Comparison of ENCODE assay signal across 30 cellular contexts in the genomic region with DNA sequence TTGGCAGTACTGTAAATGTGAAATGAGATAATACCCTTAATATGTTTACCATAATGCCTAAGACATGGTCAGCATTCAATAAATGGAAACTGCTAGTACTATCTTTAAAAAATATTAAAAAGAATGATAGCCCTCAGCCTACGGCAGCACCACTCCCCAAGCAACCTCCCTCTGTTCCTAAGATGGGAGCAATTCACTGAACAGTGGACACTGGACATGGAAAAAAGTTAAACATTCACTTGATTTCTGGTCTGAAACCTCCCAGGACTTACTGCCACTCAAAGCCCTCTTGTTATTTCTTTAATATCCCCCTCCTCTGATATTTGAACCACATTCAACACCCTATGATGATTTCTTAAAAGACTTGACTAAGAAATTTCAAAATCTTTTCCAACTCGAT. TPM values are rescaled to one million over a fixed set of nuclear protein-coding genes. Genes with fewer than 3 reads are reported as not detected.
"Had no signal": no experiment of that assay in that cellular context is flagged by ENCODE, and none has a peak within 500 bp of the region (broad histone marks: within the 10 kb centered on the region; RNA-seq: fewer than 3 reads in every experiment).

No MANE protein-coding gene starts in this region.

- H3K27ac Mint-ChIP-seq: natural killer cell treated with Interleukin-12 subunit alpha and Interleukin-12 subunit beta and Interleukin-15 and Interleukin-18, amount 100 ng/mL, for 72 hours; stimulated activated effector memory CD8-positive, alpha-beta T cell treated with anti-CD3 and anti-CD28 coated beads, Interleukin-12 subunit alpha, Interleukin-12 subunit beta, amount 100 ng/mL, for 72 hours; stimulated activated naive CD8-positive, alpha-beta T cell treated with anti-CD3 and anti-CD28 coated beads, Interleukin-15, Interleukin-2, amounts not matched to agents 100 ng/mL and 50 ng/mL, for 24 hours; type B pancreatic cell had no signal

- H3K27me3 ChIP-seq: left lung, ovary, sigmoid colon, spleen, tibial nerve, uterus had no signal

- H3K4me3 ChIP-seq: left lung, lung, mucosa of descending colon, ovary, prostate gland, sigmoid colon, spleen, tibial nerve, uterus had no signal

- DNase-seq: hippocampal formation; kidney glomerular epithelial cell; left cardiac atrium; left lung; midbrain; mucosa of descending colon; naive thymus-derived CD4-positive, alpha-beta T cell; ovary; retina; right cardiac atrium; sigmoid colon; small intestine; spleen; stimulated activated CD4-positive, alpha-beta T cell treated with anti-CD3 and anti-CD28 coated beads, Interleukin-4, amount 100 ng/mL, for 24 hours; stimulated activated naive CD4-positive, alpha-beta T cell; substantia nigra; uterus had no signal

- H3K9me3 ChIP-seq: left lung, mucosa of descending colon, ovary, prostate gland, sigmoid colon, spleen, tibial nerve, uterus had no signal

- H3K4me3 Mint-ChIP-seq: naive thymus-derived CD4-positive, alpha-beta T cell; natural killer cell treated with Interleukin-12 subunit alpha and Interleukin-12 subunit beta and Interleukin-15 and Interleukin-18, amount 100 ng/mL, for 72 hours; stimulated activated effector memory CD8-positive, alpha-beta T cell treated with anti-CD3 and anti-CD28 coated beads, Interleukin-12 subunit alpha, Interleukin-12 subunit beta, amount 100 ng/mL, for 72 hours; stimulated activated naive CD8-positive, alpha-beta T cell treated with anti-CD3 and anti-CD28 coated beads, Interleukin-15, Interleukin-2, amounts not matched to agents 100 ng/mL and 50 ng/mL, for 24 hours; type B pancreatic cell had no signal

- ATAC-seq: left cardiac atrium; left lung; mucosa of descending colon; naive thymus-derived CD4-positive, alpha-beta T cell; natural killer cell treated with Interleukin-12 subunit alpha and Interleukin-12 subunit beta and Interleukin-15 and Interleukin-18, amount 100 ng/mL, for 72 hours; right cardiac atrium; stimulated activated effector memory CD8-positive, alpha-beta T cell treated with anti-CD3 and anti-CD28 coated beads, Interleukin-12 subunit alpha, Interleukin-12 subunit beta, amount 100 ng/mL, for 72 hours had no signal

- H3K36me3 ChIP-seq: ovary, uterus had no signal

- H3K27ac ChIP-seq: left lung, ovary, prostate gland, sigmoid colon, spleen, tibial nerve, uterus had no signal

- H3K4me1 Mint-ChIP-seq: stimulated activated effector memory CD8-positive, alpha-beta T cell treated with anti-CD3 and anti-CD28 coated beads, Interleukin-12 subunit alpha, Interleukin-12 subunit beta, amount 100 ng/mL, for 72 hours had no signal

- H3K9me3 Mint-ChIP-seq: naive thymus-derived CD4-positive, alpha-beta T cell; natural killer cell treated with Interleukin-12 subunit alpha and Interleukin-12 subunit beta and Interleukin-15 and Interleukin-18, amount 100 ng/mL, for 72 hours; stimulated activated effector memory CD8-positive, alpha-beta T cell treated with anti-CD3 and anti-CD28 coated beads, Interleukin-12 subunit alpha, Interleukin-12 subunit beta, amount 100 ng/mL, for 72 hours; stimulated activated naive CD8-positive, alpha-beta T cell treated with anti-CD3 and anti-CD28 coated beads, Interleukin-15, Interleukin-2, amounts not matched to agents 100 ng/mL and 50 ng/mL, for 24 hours; type B pancreatic cell had no signal

- H3K27me3 Mint-ChIP-seq: naive thymus-derived CD4-positive, alpha-beta T cell; natural killer cell treated with Interleukin-12 subunit alpha and Interleukin-12 subunit beta and Interleukin-15 and Interleukin-18, amount 100 ng/mL, for 72 hours; stimulated activated naive CD8-positive, alpha-beta T cell treated with anti-CD3 and anti-CD28 coated beads, Interleukin-15, Interleukin-2, amounts not matched to agents 100 ng/mL and 50 ng/mL, for 24 hours; type B pancreatic cell had no signal

- H3K4me1 ChIP-seq: left lung, prostate gland, sigmoid colon, spleen, tibial nerve, uterus had no signal

RNA-seq across cellular contexts. Expression of a gene that starts 33.7 kb away (rescaled TPM):
- total RNA-seq: left cardiac atrium; mesenteric fat pad; mucosa of descending colon; myocyte; naive thymus-derived CD4-positive, alpha-beta T cell; natural killer cell treated with Interleukin-12 subunit alpha and Interleukin-12 subunit beta and Interleukin-15 and Interleukin-18, amount 100 ng/mL, for 72 hours; right cardiac atrium; sigmoid colon; temporal lobe; ureter had no signal
- polyA plus RNA-seq: keratinocyte; naive thymus-derived CD4-positive, alpha-beta T cell; neural cell had no signal

RNA-seq across cellular contexts. Expression of a gene that starts 50.9 kb away (rescaled TPM):
- total RNA-seq: myocyte; naive thymus-derived CD4-positive, alpha-beta T cell; natural killer cell treated with Interleukin-12 subunit alpha and Interleukin-12 subunit beta and Interleukin-15 and Interleukin-18, amount 100 ng/mL, for 72 hours; temporal lobe had no signal
- polyA plus RNA-seq: keratinocyte; naive thymus-derived CD4-positive, alpha-beta T cell; neural cell had no signal
